In the genomic region with DNA sequence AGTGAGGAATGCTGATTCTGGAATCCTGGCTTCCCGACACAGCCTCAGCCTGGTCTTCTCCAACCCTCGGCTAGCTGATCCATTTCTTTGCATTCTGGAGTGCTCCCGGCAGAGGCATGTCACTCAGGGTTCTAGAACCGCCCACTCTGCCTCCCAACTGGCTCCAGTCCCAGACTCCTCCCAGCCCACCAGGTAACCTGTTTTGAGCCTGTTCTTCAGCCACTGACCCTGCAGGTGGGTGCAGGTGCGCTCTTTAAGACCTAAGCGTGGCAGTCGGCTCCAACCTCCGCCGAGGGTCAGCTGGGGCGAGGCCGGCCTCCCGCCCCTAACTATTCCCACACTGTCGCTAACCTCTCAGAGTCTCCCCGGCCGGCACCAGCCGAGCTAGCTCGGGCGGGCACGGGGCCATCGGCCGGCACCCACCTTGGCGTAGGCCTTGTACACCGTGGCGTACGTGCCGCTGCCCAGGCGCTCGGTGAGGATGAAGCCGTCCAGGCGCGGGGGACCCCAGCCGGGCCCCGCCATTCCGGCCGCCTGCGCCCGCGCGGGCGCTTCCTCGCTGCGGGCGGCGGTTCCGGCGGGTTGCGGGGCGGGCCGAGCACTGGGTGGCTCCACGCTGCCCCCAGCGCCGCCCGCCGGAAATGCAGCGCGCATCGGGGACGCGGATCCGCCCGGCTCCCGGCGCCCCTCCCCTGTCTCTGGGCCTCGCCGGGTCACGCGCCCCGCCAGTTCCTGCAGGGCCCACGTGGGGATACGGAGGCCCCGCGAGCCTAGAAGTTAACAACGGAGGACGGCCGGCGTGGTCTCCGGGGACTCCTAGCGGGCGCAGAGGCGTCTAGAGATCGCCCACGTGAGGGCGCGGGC, we compare ENCODE assay signal across 8 cellular contexts. TPM values are rescaled to one million over a fixed set of nuclear protein-coding genes. Genes with fewer than 3 reads are reported as not detected.
DNase-seq lines count a peak whose midpoint lies in the region; ATAC-seq and TF ChIP-seq lines count a peak whose summit lies in the region.

A gene with protein sequence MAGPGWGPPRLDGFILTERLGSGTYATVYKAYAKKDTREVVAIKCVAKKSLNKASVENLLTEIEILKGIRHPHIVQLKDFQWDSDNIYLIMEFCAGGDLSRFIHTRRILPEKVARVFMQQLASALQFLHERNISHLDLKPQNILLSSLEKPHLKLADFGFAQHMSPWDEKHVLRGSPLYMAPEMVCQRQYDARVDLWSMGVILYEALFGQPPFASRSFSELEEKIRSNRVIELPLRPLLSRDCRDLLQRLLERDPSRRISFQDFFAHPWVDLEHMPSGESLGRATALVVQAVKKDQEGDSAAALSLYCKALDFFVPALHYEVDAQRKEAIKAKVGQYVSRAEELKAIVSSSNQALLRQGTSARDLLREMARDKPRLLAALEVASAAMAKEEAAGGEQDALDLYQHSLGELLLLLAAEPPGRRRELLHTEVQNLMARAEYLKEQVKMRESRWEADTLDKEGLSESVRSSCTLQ (minus strand): TSS at position 576 of the 864 bp plus-strand sequence. CDS start 51 bp downstream, at position 525.

- intact Hi-C loops in naive thymus-derived CD4-positive, alpha-beta T cell (cut with micrococcal nuclease), result loop anchor here (1.0 to 10.0 kb wide), 16 partner anchors 30 to 612 kb away; partner anchors contain the start of genes COX5A (in 2 of the 2), FAM219B (in 2 of the 2), ARID3B (in 1 of the 2) and C15orf39 (in 1 of the 2)

- POLR2A ChIA-PET in RWPE1 (lab: Yijun Ruan, JAX; ENCODE audit: low non-redundant PET), result interaction anchor here (0.6 to 1.2 kb wide), 5 partner anchors 24 to 152 kb away, joined by 3 to 4 read pairs (median 3); partner anchors contain the start of gene SCAMP5
- POLR2A ChIA-PET in naive thymus-derived CD4-positive, alpha-beta T cell (lab: Charles Lee), result interaction anchor here (0.5 to 4.4 kb wide), 16 partner anchors 9 to 428 kb away, joined by 3 to 44 read pairs (median 7); partner anchors contain the start of genes FAM219B and SCAMP2

- no peaks in the 10 kb centered on the region for H4K20me1 ChIP-seq in fibroblast of lung (ENCODE audit: control insufficient read depth, extremely low read depth, insufficient read depth, low read length)

- peak within 1 kb of the TSS; percentile 87 for H2AFZ ChIP-seq in fibroblast of lung (ENCODE audit: low read length)

- H3K9me3 Mint-ChIP-seq in activated T-helper 17 cell treated with anti-CD3 and anti-CD28 coated beads, Interleukin-2, amount 50 U/mL, for 72 hours, result no peaks in the 10 kb centered on the region
- no peaks in the 10 kb centered on the region for H3K9me3 Mint-ChIP-seq in naive thymus-derived CD4-positive, alpha-beta T cell
- no peaks in the 10 kb centered on the region for H3K9me3 Mint-ChIP-seq in stimulated activated naive B cell treated with anti-CD40 and anti-IgM and Interleukin-4, amounts not matched to agents 10 μg/mL and 1 μg/mL and 100 μg/mL, for 72 hours

- H3K4me3 Mint-ChIP-seq in activated T-helper 17 cell treated with anti-CD3 and anti-CD28 coated beads, Interleukin-2, amount 50 U/mL, for 72 hours, result peak within 1 kb of the TSS; percentile 83
- peak within 1 kb of the TSS; percentile 80 to 95 (median 90) for H3K4me3 Mint-ChIP-seq in naive thymus-derived CD4-positive, alpha-beta T cell
- peak within 1 kb of the TSS; percentile 86 to 95 for H3K4me3 Mint-ChIP-seq in stimulated activated naive B cell treated with anti-CD40 and anti-IgM and Interleukin-4, amounts not matched to agents 10 μg/mL and 1 μg/mL and 100 μg/mL, for 72 hours

- peaks cover 63% of the 10 kb centered on the region for H3K36me3 Mint-ChIP-seq in activated T-helper 17 cell treated with anti-CD3 and anti-CD28 coated beads, Interleukin-2, amount 50 U/mL, for 72 hours (ENCODE audit: low read depth)
- H3K36me3 Mint-ChIP-seq in naive thymus-derived CD4-positive, alpha-beta T cell, result peaks cover 3 to 31% (median 5%) of the 10 kb centered on the region in 5 donors
- H3K36me3 Mint-ChIP-seq in stimulated activated naive B cell treated with anti-CD40 and anti-IgM and Interleukin-4, amounts not matched to agents 10 μg/mL and 1 μg/mL and 100 μg/mL, for 72 hours, result peaks cover 37 to 41% of the 10 kb centered on the region in 2 donors

- H3K27ac ChIP-seq in RWPE1 (peak within 1 kb of the TSS; percentile 81), fibroblast of lung (ENCODE audit: insufficient read depth, low read length) (peak within 1 kb of the TSS; percentile 81)
- H3K27ac ChIP-seq in naive thymus-derived CD4-positive, alpha-beta T cell (ENCODE audit: low read depth, low read length), result peak within 1 kb of the TSS; percentile 79

- ATAC-seq in activated T-helper 17 cell treated with anti-CD3 and anti-CD28 coated beads, Interleukin-2, amount 50 U/mL, for 72 hours (replicated peaks), result peak; percentile 84
- peak; percentile 97 for ATAC-seq in naive thymus-derived CD4-positive, alpha-beta T cell
- peak; percentile 91 to 92 for ATAC-seq in stimulated activated naive B cell treated with anti-CD40 and anti-IgM and Interleukin-4, amounts not matched to agents 10 μg/mL and 1 μg/mL and 100 μg/mL, for 72 hours (replicated peaks)

- CTCF ChIA-PET in RWPE1 (lab: Yijun Ruan, JAX), result interaction anchor here (0.5 to 1.9 kb wide), 11 partner anchors 10 to 97 kb away, joined by 3 to 12 read pairs (median 5); partner anchors contain the start of gene CPLX3
- CTCF ChIA-PET in naive thymus-derived CD4-positive, alpha-beta T cell (lab: Charles Lee), result interaction anchor here (0.5 to 2.6 kb wide), 9 partner anchors 10 to 68 kb away, joined by 3 to 11 read pairs (median 6); partner anchors contain the start of gene FAM219B

- peak within 1 kb of the TSS; percentile 99 for H3K4me2 ChIP-seq in fibroblast of lung (ENCODE audit: extremely low read depth, insufficient read depth, low read length)

- no peaks in the 10 kb centered on the region for H3K27me3 Mint-ChIP-seq in activated T-helper 17 cell treated with anti-CD3 and anti-CD28 coated beads, Interleukin-2, amount 50 U/mL, for 72 hours
- no peaks in the 10 kb centered on the region for H3K27me3 Mint-ChIP-seq in naive thymus-derived CD4-positive, alpha-beta T cell
- no peaks in the 10 kb centered on the region for H3K27me3 Mint-ChIP-seq in stimulated activated naive B cell treated with anti-CD40 and anti-IgM and Interleukin-4, amounts not matched to agents 10 μg/mL and 1 μg/mL and 100 μg/mL, for 72 hours

- peak within 1 kb of the TSS; percentile 92 for H3K27ac Mint-ChIP-seq in activated T-helper 17 cell treated with anti-CD3 and anti-CD28 coated beads, Interleukin-2, amount 50 U/mL, for 72 hours
- peak within 1 kb of the TSS; percentile 88 to 95 (median 94) for H3K27ac Mint-ChIP-seq in naive thymus-derived CD4-positive, alpha-beta T cell
- H3K27ac Mint-ChIP-seq in stimulated activated naive B cell treated with anti-CD40 and anti-IgM and Interleukin-4, amounts not matched to agents 10 μg/mL and 1 μg/mL and 100 μg/mL, for 72 hours, result peak within 1 kb of the TSS; percentile 92

- H3K4me3 ChIP-seq in LNCaP clone FGC (ENCODE audit: low read depth, low read length), result peak within 1 kb of the TSS; percentile 82
- peak within 1 kb of the TSS; percentile 81 to 93 (median 86) for H3K4me3 ChIP-seq in fibroblast of lung (replicated peaks in 1 of 4; ENCODE audit: control extremely low read depth in 1 of 4, insufficient read depth in 1 of 4, low read depth in 3 of 4, low read length in 4 of 4)
- peak within 1 kb of the TSS; percentile 74 for H3K4me3 ChIP-seq in naive thymus-derived CD4-positive, alpha-beta T cell (ENCODE audit: low read length)

- H3K9ac ChIP-seq in fibroblast of lung (ENCODE audit: insufficient read depth, low read length), result peak within 1 kb of the TSS; percentile 75

- H3K27me3 ChIP-seq in fibroblast of lung (ENCODE audit: control insufficient read depth, insufficient read depth, low read length), result no peaks in the 10 kb centered on the region
- no peaks in the 10 kb centered on the region for H3K27me3 ChIP-seq in naive thymus-derived CD4-positive, alpha-beta T cell (ENCODE audit: control insufficient read depth in 2 of 2, insufficient read depth in 2 of 2, low read length in 2 of 2)

- TF ChIP-seq CTCF in LNCaP clone FGC (IDR thresholded peaks at IDR 0.05; ENCODE audit: control insufficient read depth, extremely low read depth, insufficient read depth), result peak; percentile 81
- TF ChIP-seq CTCF in RWPE1 (conservative IDR thresholded peaks at IDR 0.05; ENCODE audit: low read depth), result peak; percentile 98
- TF ChIP-seq CTCF in fibroblast of lung (conservative IDR thresholded peaks at IDR 0.05 in 1 of 2, IDR thresholded peaks at IDR 0.05 in 1 of 2; ENCODE audit: low read depth in 1 of 2, low read length in 2 of 2), result peak in 1 of 2 donors; percentile 38

- H3K9me3 ChIP-seq in fibroblast of lung (ENCODE audit: control insufficient read depth, insufficient read depth, low read depth, low read length), result no peaks in the 10 kb centered on the region
- no peaks in the 10 kb centered on the region for H3K9me3 ChIP-seq in naive thymus-derived CD4-positive, alpha-beta T cell (ENCODE audit: control insufficient read depth in 2 of 3, low read length in 3 of 3)

- peak; percentile 82 for DNase-seq in EH (ENCODE audit: low read depth)
- DNase-seq in H4 (ENCODE audit: low spot score), result peak; percentile 82
- peak; percentile 91 for DNase-seq in LNCaP clone FGC (ENCODE audit: low read depth)
- peak; percentile 94 for DNase-seq in RWPE1 (ENCODE audit: low spot score)
- DNase-seq in fibroblast of lung (ENCODE audit: low read depth in 2 of 2), result peak; percentile 79 to 84
- peak; percentile 89 to 97 (median 93) for DNase-seq in naive thymus-derived CD4-positive, alpha-beta T cell
- DNase-seq in stimulated activated naive B cell treated with anti-CD40 and anti-IgM and Interleukin-4, amounts not matched to agents 10 μg/mL and 1 μg/mL and 100 μg/mL, for 72 hours, result peak; percentile 89

- H3K4me1 Mint-ChIP-seq in activated T-helper 17 cell treated with anti-CD3 and anti-CD28 coated beads, Interleukin-2, amount 50 U/mL, for 72 hours, result peaks cover 24% of the 10 kb centered on the region
- H3K4me1 Mint-ChIP-seq in naive thymus-derived CD4-positive, alpha-beta T cell, result peaks cover 26 to 62% (median 50%) of the 10 kb centered on the region in 7 donors
- peaks cover 40 to 66% of the 10 kb centered on the region in 2 donors for H3K4me1 Mint-ChIP-seq in stimulated activated naive B cell treated with anti-CD40 and anti-IgM and Interleukin-4, amounts not matched to agents 10 μg/mL and 1 μg/mL and 100 μg/mL, for 72 hours

- peaks cover 5% of the 10 kb centered on the region for H3K36me3 ChIP-seq in fibroblast of lung (ENCODE audit: control insufficient read depth, insufficient read depth, low read length)
- peaks cover 0 to 44% (median 4%) of the 10 kb centered on the region in 3 experiments for H3K36me3 ChIP-seq in naive thymus-derived CD4-positive, alpha-beta T cell (ENCODE audit: control insufficient read depth in 2 of 3, insufficient read depth in 3 of 3, low read length in 3 of 3)

- peaks cover 7% of the 10 kb centered on the region for H3K4me1 ChIP-seq in fibroblast of lung (ENCODE audit: control insufficient read depth, extremely low read depth, insufficient read depth, low read length)
- peaks cover 40 to 50% of the 10 kb centered on the region in 2 donors for H3K4me1 ChIP-seq in naive thymus-derived CD4-positive, alpha-beta T cell (ENCODE audit: control insufficient read depth in 2 of 2, insufficient read depth in 2 of 2, low read length in 2 of 2)

- no peaks in the 10 kb centered on the region for H3K79me2 ChIP-seq in fibroblast of lung (ENCODE audit: control insufficient read depth, insufficient read depth, low read length)

RNA-seq across cellular contexts. Expression of the gene that starts here (rescaled TPM):
- total RNA-seq in H4 (2014; rRNA removed; shearing (Covaris generic)), result 18.2 and 19.7 TPM in 2 replicates
- total RNA-seq in activated T-helper 17 cell treated with anti-CD3 and anti-CD28 coated beads, Interleukin-2, amount 50 U/mL, for 72 hours, result 10 to 100 TPM; 44.1 to 46.7 TPM
- total RNA-seq in fibroblast of lung, result 8.8 and 11.8 TPM in 2 replicates
- 11.4 and 14.6 TPM in 2 replicates for polyA plus RNA-seq in fibroblast of lung
- 8.5 and 24.2 TPM in 2 replicates for polyA plus RNA-seq in fibroblast of lung (2012)
- 16.7 and 51.2 TPM in 2 replicates for polyA minus RNA-seq in fibroblast of lung (ENCODE audit: low replicate concordance)
- total RNA-seq in naive thymus-derived CD4-positive, alpha-beta T cell, result 100 to 1,000 TPM in 1 of 5 experiments, 10 to 100 TPM in 4; 53.2 to 106 (median 59.2) TPM
- 10 to 100 TPM; 15.4 to 32.8 TPM for polyA plus RNA-seq in naive thymus-derived CD4-positive, alpha-beta T cell

Comparison
In these comparisons a context has a peak if more than half of its experiments do, and no peak if none do; other contexts are left out.
1. Peak in every context shown above with its lines: DNase-seq, ATAC-seq, H3K4me3 ChIP-seq and H3K27ac ChIP-seq.